22 cellular contexts compared by ENCODE assay signal in the genomic region with DNA sequence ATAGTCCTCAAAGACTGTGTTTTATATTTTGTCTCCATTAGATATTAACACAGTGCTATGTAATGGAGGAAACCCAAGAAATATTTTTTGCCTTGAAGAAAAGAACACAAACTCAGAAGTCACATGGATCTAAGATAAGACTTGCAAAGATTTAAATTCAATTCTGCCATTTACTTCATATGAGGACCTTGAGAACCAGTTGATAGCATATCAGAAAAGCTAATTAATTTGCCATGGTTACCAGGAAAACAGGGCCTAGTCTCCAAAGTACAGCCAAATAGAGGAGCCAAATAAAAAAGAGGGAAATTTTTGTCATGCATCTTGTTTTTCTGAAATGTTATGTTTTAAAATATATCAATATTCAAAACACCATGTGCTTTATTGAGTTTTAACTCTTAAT. TPM values are rescaled to one million over a fixed set of nuclear protein-coding genes. Genes with fewer than 3 reads are reported as not detected.
DNase-seq lines count a peak whose midpoint lies in the region; TF ChIP-seq lines count a peak whose summit lies in the region.
"Had no signal": no experiment of that assay in that cellular context is flagged by ENCODE, and none has a peak within 500 bp of the region (broad histone marks: within the 10 kb centered on the region; RNA-seq: fewer than 3 reads in every experiment).

No MANE protein-coding gene starts in this region.

- peaks cover 32% of the 10 kb centered on the region for H3K4me1 Mint-ChIP-seq in brain
- H3K4me1 Mint-ChIP-seq: B cell; CD14-positive monocyte; CD8-positive, alpha-beta memory T cell had no signal

- no peaks in the 10 kb centered on the region for H3K9me3 ChIP-seq in Karpas-422 (ENCODE audit: low read length)
- H3K9me3 ChIP-seq in neuron (ENCODE audit: low read length), result no peaks in the 10 kb centered on the region
- H3K9me3 ChIP-seq: A549, Peyer's patch, SK-N-SH had no signal

- H3K79me2 ChIP-seq in ACC112 (ENCODE audit: control insufficient read depth, insufficient read depth, low read length, unreplicated experiment) (no peaks in the 10 kb centered on the region), Karpas-422 (ENCODE audit: low read length) (no peaks in the 10 kb centered on the region)

- no peak overlapping the region for H3K9ac ChIP-seq in Karpas-422 (ENCODE audit: low read length)
- H3K9ac ChIP-seq: GM23248, SK-N-SH had no signal

- peak overlapping the region; percentile 28; the same call in 1 of the 2 replicates for H3K27ac ChIP-seq in ACC112 (ENCODE audit: low read depth, low read length)
- no peak overlapping the region for H3K27ac ChIP-seq in Karpas-422 (ENCODE audit: low read length)
- H3K27ac ChIP-seq: A549, GM23248, Peyer's patch had no signal

- no peaks in the 10 kb centered on the region for H3K36me3 Mint-ChIP-seq in brain
- H3K36me3 Mint-ChIP-seq: CD14-positive monocyte had no signal

- H3K4me2 ChIP-seq in Karpas-422 (ENCODE audit: low read depth, low read length, poor library complexity, severe bottlenecking), result no peak overlapping the region
- H3K4me2 ChIP-seq: A549, SK-N-SH had no signal

- no peaks in the 10 kb centered on the region for H4K20me1 ChIP-seq in Karpas-422 (ENCODE audit: insufficient read depth, low read depth, low read length)

- H3K27ac Mint-ChIP-seq in brain, result peak overlapping the region in 3 of 5 experiments; percentile 75 to 99 (median 89)
- H3K27ac Mint-ChIP-seq: B cell; CD14-positive monocyte; CD8-positive, alpha-beta memory T cell had no signal

- TF ChIP-seq CTCF in brain (conservative IDR thresholded peaks at IDR 0.05), result no peak

- no peaks in the 10 kb centered on the region for H3K9me2 ChIP-seq in Karpas-422 (replicated peaks; ENCODE audit: insufficient read depth, low read length)
- H3K9me2 ChIP-seq: SK-N-SH had no signal

- H2AFZ ChIP-seq in ACC112 (ENCODE audit: low read length, unreplicated experiment) (peak overlapping the region; percentile 49), Karpas-422 (ENCODE audit: low read length) (0 out of 2 replicates have a peak overlapping the region, but pooled peaks have one; percentile 20), neuron (ENCODE audit: low read depth, low read length) (peak overlapping the region; percentile 81)
- H2AFZ ChIP-seq: GM23248 had no signal

- H3K27me3 Mint-ChIP-seq in brain, result peaks cover 8% of the 10 kb centered on the region

- no peak for DNase-seq in Karpas-422
- DNase-seq in NCI-H187 (lab: John Stamatoyannopoulos, UW), result no peak
- no peak for DNase-seq in C1 segment of cervical spinal cord (lab: John Stamatoyannopoulos, UW)
- no peak for DNase-seq in OCI-M2 (lab: John Stamatoyannopoulos, UW; ENCODE audit: unreplicated experiment)
- DNase-seq: Calu3; CD8-positive, alpha-beta memory T cell; H7; MV-4-11; NCI-H1105; NCI-H1436 treated with DMSO at 0.1 percent for 48 hours; NCI-H2029; Peyer's patch; SIG-M5; SK-N-SH; SW 1271 had no signal

- peak overlapping the region in 2 of 5 experiments; percentile 37 to 46 for H3K4me3 Mint-ChIP-seq in brain
- H3K4me3 Mint-ChIP-seq: B cell; CD14-positive monocyte; CD8-positive, alpha-beta memory T cell had no signal

- H3K9me3 Mint-ChIP-seq in brain, result no peaks in the 10 kb centered on the region
- H3K9me3 Mint-ChIP-seq: CD14-positive monocyte; CD8-positive, alpha-beta memory T cell had no signal

- H3K36me3 ChIP-seq in ACC112 (ENCODE audit: insufficient read depth, low read length) (no peaks in the 10 kb centered on the region), Karpas-422 (ENCODE audit: insufficient read depth, low read length) (no peaks in the 10 kb centered on the region), neuron (ENCODE audit: insufficient read depth, low read length) (no peaks in the 10 kb centered on the region)
- H3K36me3 ChIP-seq: Peyer's patch had no signal

- H3K4me3 ChIP-seq in ACC112 (ENCODE audit: low read depth, low read length), result no peak overlapping the region
- no peak overlapping the region for H3K4me3 ChIP-seq in Karpas-422 (ENCODE audit: low read length)
- H3K4me3 ChIP-seq in neuron (ENCODE audit: low read length), result no peak overlapping the region
- H3K4me3 ChIP-seq: A549, GM23248, Peyer's patch had no signal

- H3K27me3 ChIP-seq in ACC112 (ENCODE audit: insufficient read depth, low read length), result no peaks in the 10 kb centered on the region
- H3K27me3 ChIP-seq in Karpas-422 (ENCODE audit: low read length), result no peaks in the 10 kb centered on the region
- no peaks in the 10 kb centered on the region for H3K27me3 ChIP-seq in neuron (ENCODE audit: insufficient read depth, low read length)
- H3K27me3 ChIP-seq: Peyer's patch had no signal

- H3K4me1 ChIP-seq in ACC112 (ENCODE audit: control insufficient read depth, insufficient read depth, low read length, unreplicated experiment), result peaks cover 22% of the 10 kb centered on the region
- peaks cover 19% of the 10 kb centered on the region for H3K4me1 ChIP-seq in Karpas-422 (ENCODE audit: low read length)
- peaks cover 16% of the 10 kb centered on the region for H3K4me1 ChIP-seq in neuron (ENCODE audit: insufficient read depth, low read length)
- H3K4me1 ChIP-seq: A549, Peyer's patch had no signal

RNA-seq across cellular contexts. Expression of a gene that starts 10.5 kb away (rescaled TPM):
- 169 and 170 TPM in 2 replicates for total RNA-seq in Karpas-422 (2014; rRNA removed; shearing (Covaris generic); ENCODE audit: low replicate concordance)
- 836 TPM for polyA plus RNA-seq in brain (ENCODE audit: insufficient read depth, low read depth, low replicate concordance)

Comparison
In these comparisons a context has a peak if more than half of its experiments do, and no peak if none do; other contexts are left out.
1. H2AFZ ChIP-seq: peak in every context shown above with its lines; median percentile 81 in neuron; 49 in ACC112; 20 in Karpas-422.